Comparison of ENCODE assay signal across 8 cellular contexts in the genomic region with DNA sequence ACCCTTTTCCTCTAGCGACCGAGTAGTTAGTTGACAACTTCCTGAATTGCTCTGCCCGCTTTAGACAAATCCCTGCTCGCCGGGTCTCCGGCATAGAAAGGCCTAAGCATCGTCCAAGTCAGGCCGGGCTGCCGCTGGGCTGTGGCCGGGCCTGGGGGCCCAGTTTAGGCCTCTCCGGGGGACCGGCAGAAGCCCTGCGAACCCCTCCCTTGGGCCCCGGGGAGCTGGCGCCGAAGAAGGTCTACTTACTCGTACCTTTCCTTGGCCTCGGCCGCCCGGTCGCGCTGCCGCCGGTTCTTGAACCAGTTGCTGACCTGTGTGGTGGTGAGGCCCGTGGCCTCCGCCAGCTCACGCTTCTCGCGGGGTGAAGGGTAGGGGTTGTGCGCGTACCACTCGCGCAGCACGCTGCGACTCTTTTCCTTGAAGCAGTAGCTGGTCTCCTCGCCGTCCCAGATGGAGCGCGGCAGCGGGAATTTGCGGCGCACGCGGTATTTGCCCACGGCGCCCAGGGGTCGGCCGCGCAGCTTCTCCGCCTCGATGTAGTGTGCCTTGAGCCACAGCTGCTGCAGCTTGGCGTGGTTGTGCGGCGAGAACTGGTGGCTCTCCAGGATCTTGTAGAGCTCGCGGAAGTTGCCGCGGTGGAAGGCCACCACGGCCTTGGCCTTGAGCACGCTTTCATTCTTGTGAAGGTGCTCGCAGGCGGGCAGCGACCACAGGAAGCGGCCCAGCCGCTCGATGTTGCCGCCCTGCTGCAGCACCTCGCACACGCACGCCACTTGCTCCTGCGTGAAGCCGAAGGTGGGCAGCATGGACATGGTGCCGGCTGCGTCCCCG. TPM values are rescaled to one million over a fixed set of nuclear protein-coding genes. Genes with fewer than 3 reads are reported as not detected.
DNase-seq lines count a peak whose midpoint lies in the region; ATAC-seq, FAIRE-seq and TF ChIP-seq lines count a peak whose summit lies in the region.

No MANE protein-coding gene starts in this region.

- H2BK20ac ChIP-seq in H1 (ENCODE audit: low read length): no peak overlapping the region

- no peak overlapping the region for H2AFZ ChIP-seq in H1 (ENCODE audit: low read length)

- H3K27me3 ChIP-seq in H1 (replicated peaks in 1 of 4; ENCODE audit: control insufficient read depth in 3 of 4, extremely low read depth in 1 of 4, insufficient read depth in 3 of 4, low read length in 3 of 4): peaks cover 84 to 92% (median 89%) of the 10 kb centered on the region in 4 experiments

- H2BK12ac ChIP-seq in H1 (ENCODE audit: low read depth, low read length): peak overlapping the region; percentile 95; the same call in 1 of the 2 replicates

- no peak overlapping the region for H3K14ac ChIP-seq in H1 (ENCODE audit: insufficient read length)

- peaks cover 43% of the 10 kb centered on the region for H3K4me1 Mint-ChIP-seq in nephron

- H3K18ac ChIP-seq in H1 (ENCODE audit: extremely low read depth, low read length): peak overlapping the region; percentile 24; the same call in 1 of the 2 replicates

- H3K36me3 Mint-ChIP-seq in nephron (ENCODE audit: low read depth): peaks cover 11% of the 10 kb centered on the region

- H2BK5ac ChIP-seq in H1 (ENCODE audit: low read depth, low read length): peak overlapping the region; percentile 35; the same call in 1 of the 2 replicates

- 5% methylated on average over 75 of the region's 75 CpGs; no CpG with 5 or more reads in 1 of the 2 experiments for WGBS in H1 (ENCODE audit: extremely low coverage in 1 of 2, insufficient coverage in 1 of 2, insufficient read length in 1 of 2, insufficient replicate concordance in 2 of 2, low coverage in 1 of 2, low lambda C conversion rate in 2 of 2, missing lambda C conversion rate in 1 of 2), 2 experiments

- no peak overlapping the region for H3K4ac ChIP-seq in H1 (replicated peaks; ENCODE audit: insufficient read length, low read depth, low read length)

- no peak for TF ChIP-seq POLR2A in H1 (IDR thresholded peaks at IDR 0.05; ENCODE audit: control extremely low read depth in 1 of 2, low read depth in 2 of 2, low read length in 2 of 2)

- no peak overlapping the region for H3K56ac ChIP-seq in H1 (replicated peaks; ENCODE audit: insufficient read length, low read depth, low read length)

- TF ChIP-seq CTCF in H1 (IDR thresholded peaks at IDR 0.05; ENCODE audit: control extremely low read depth in 1 of 3, insufficient read depth in 1 of 3, low read depth in 1 of 3, low read length in 3 of 3) (no peak), nephron (IDR thresholded peaks at IDR 0.05; ENCODE audit: unreplicated experiment in 3 of 3) (no peak)

- peaks cover 95% of the 10 kb centered on the region for H3K27me3 Mint-ChIP-seq in nephron (ENCODE audit: low read depth)

- H3K9me3 ChIP-seq in H1 (ENCODE audit: insufficient read depth in 2 of 2, low read depth in 1 of 2, low read length in 1 of 2): no peaks in the 10 kb centered on the region

- peak overlapping the region; percentile 75 to 88 (median 83) for H3K4me3 Mint-ChIP-seq in nephron

- no peak for TF ChIP-seq EP300 in H1 (IDR thresholded peaks at IDR 0.05; ENCODE audit: borderline replicate concordance in 1 of 2, low read depth in 2 of 2, low read length in 2 of 2)

- no peak for FAIRE-seq in H1 (lab: Jason Lieb, UNC)

- no peak for TF ChIP-seq RAD21 in H1 (IDR thresholded peaks at IDR 0.05 in 1 of 2, conservative IDR thresholded peaks at IDR 0.05 in 1 of 2; ENCODE audit: low read depth in 2 of 2, low read length in 2 of 2)

- H2BK120ac ChIP-seq in H1 (replicated peaks; ENCODE audit: low read depth, low read length): no peak overlapping the region

- H3K4me3 ChIP-seq in H1 (ENCODE audit: extremely low read depth in 1 of 4, insufficient read depth in 2 of 4, low read depth in 3 of 4, low read length in 4 of 4): peak overlapping the region in 3 of 4 experiments; percentile 8 to 64 (median 15); a peak in 5 of 8 replicates

- H2BK15ac ChIP-seq in H1 (ENCODE audit: low read length): peak overlapping the region; percentile 95; the same call in 1 of the 2 replicates

- no peaks in the 10 kb centered on the region for H3K79me1 ChIP-seq in H1 (ENCODE audit: low read depth, low read length)

- peaks cover 0 to 39% (median 20%) of the 10 kb centered on the region in 4 experiments; a peak in 5 of 7 replicates for H3K4me1 ChIP-seq in H1 (replicated peaks in 1 of 4; ENCODE audit: control insufficient read depth in 3 of 4, insufficient read depth in 4 of 4, low read length in 3 of 4)

- peaks cover 13% of the 10 kb centered on the region; the same call in 1 of the 2 replicates for H3K23me2 ChIP-seq in H1 (ENCODE audit: low read depth, low read length)

- no peaks in the 10 kb centered on the region for H3K79me2 ChIP-seq in H1 (ENCODE audit: control insufficient read depth in 1 of 2, insufficient read depth in 2 of 2, low read length in 2 of 2)

- H2AK5ac ChIP-seq in H1 (ENCODE audit: low read depth, low read length): no peak overlapping the region

- H3K36me3 ChIP-seq in H1 (ENCODE audit: control insufficient read depth in 2 of 4, insufficient read depth in 4 of 4, low read length in 3 of 4): peaks cover 0 to 19% (median 0%) of the 10 kb centered on the region in 4 experiments; a peak in 1 of 8 replicates

- H4K20me1 ChIP-seq in H1 (replicated peaks in 1 of 2; ENCODE audit: control insufficient read depth in 1 of 2, insufficient read depth in 2 of 2, low read length in 2 of 2): peaks cover 6 to 32% of the 10 kb centered on the region in 2 experiments

- DNase-seq in NCI-H510A treated with DMSO at 0.1 percent for 48 hours (lab: John Stamatoyannopoulos, UW): peak; percentile 37
- peak in 1 of 2 experiments; percentile 74 for DNase-seq in H1 (ENCODE audit: low read depth in 1 of 2, low spot score in 2 of 2)
- DNase-seq in NCI-H446 (lab: John Stamatoyannopoulos, UW): no peak
- no peak for DNase-seq in glomerular visceral epithelial cell (ENCODE audit: extremely low spot score)
- no peak for DNase-seq in dedifferentiated amniotic fluid mesenchymal stem cell (ENCODE audit: extremely low spot score)

- peak; percentile 47 for ATAC-seq in GM18907 (IDR thresholded peaks at IDR 0.05; ENCODE audit: unreplicated experiment)
- no peak for ATAC-seq in HG03175 (IDR thresholded peaks at IDR 0.05; ENCODE audit: unreplicated experiment)

- peak overlapping the region in 1 of 3 experiments; percentile 50 for H3K27ac Mint-ChIP-seq in nephron

- POLR2A ChIA-PET in H1 (lab: Charles Lee; ENCODE audit: partially characterized antibody): interaction anchor here (0.8 to 3.0 kb wide), 6 partner anchors 10 to 84 kb away, joined by 3 to 9 read pairs (median 3); no protein-coding TSS in a partner anchor

- CTCF ChIA-PET in H1 (lab: Charles Lee; ENCODE audit: partially characterized antibody): interaction anchor here (0.9 to 3.3 kb wide), 6 partner anchors 8 to 486 kb away, joined by 3 to 17 read pairs (median 4); no protein-coding TSS in a partner anchor

- no peak overlapping the region for H3K9ac ChIP-seq in H1 (replicated peaks in 1 of 4; ENCODE audit: extremely low read depth in 1 of 4, low read depth in 3 of 4, low read length in 3 of 4)

- H3K4me2 ChIP-seq in H1 (ENCODE audit: insufficient read depth in 1 of 2, low read depth in 2 of 2, low read length in 2 of 2): peak overlapping the region; percentile 69 to 85

- peak overlapping the region; percentile 37; the same call in 1 of the 2 replicates for H4K8ac ChIP-seq in H1 (ENCODE audit: extremely low read depth, insufficient read depth, low read length)

- H4K91ac ChIP-seq in H1 (replicated peaks; ENCODE audit: insufficient read length, low read length): no peak overlapping the region

- no peak overlapping the region for H3K27ac ChIP-seq in H1 (ENCODE audit: low read depth, low read length)

- no peak overlapping the region for H4K5ac ChIP-seq in H1 (ENCODE audit: insufficient read length, low read depth, low read length)

- H3K23ac ChIP-seq in H1 (ENCODE audit: insufficient read length): no peak overlapping the region

- peaks cover 3% of the 10 kb centered on the region for H3K9me3 Mint-ChIP-seq in nephron

TF ChIP-seq in H1, 55 proteins besides CTCF, POLR2A, EP300 and RAD21 (continues in another document):
- TF ChIP-seq RBBP5 (IDR thresholded peaks at IDR 0.05; ENCODE audit: borderline replicate concordance, low read depth, low read length) (no peak), CBX5 (IDR thresholded peaks at IDR 0.05; ENCODE audit: low read depth, low read length) (no peak), TAF7 (optimal IDR thresholded peaks at IDR 0.05; ENCODE audit: borderline replicate concordance, low read depth, low read length) (no peak), RFX5 (IDR thresholded peaks at IDR 0.05; ENCODE audit: borderline replicate concordance, low read depth, low read length) (no peak), SAP30 (IDR thresholded peaks at IDR 0.05; ENCODE audit: insufficient read depth, insufficient replicate concordance, low read length) (no peak), POU5F1 (IDR thresholded peaks at IDR 0.05; ENCODE audit: low read depth, low read length) (no peak), CBX8 (IDR thresholded peaks at IDR 0.05; ENCODE audit: borderline replicate concordance, low read depth, low read length) (peak; percentile 71), CREB1 (IDR thresholded peaks at IDR 0.05) (no peak), SP4 (IDR thresholded peaks at IDR 0.05; ENCODE audit: low read length) (no peak), CHD2 (IDR thresholded peaks at IDR 0.05; ENCODE audit: low read length) (no peak), BACH1 (IDR thresholded peaks at IDR 0.05; ENCODE audit: low read length) (no peak), USF2 (IDR thresholded peaks at IDR 0.05; ENCODE audit: low read length) (no peak), GABPA (IDR thresholded peaks at IDR 0.05; ENCODE audit: borderline replicate concordance, insufficient read depth, low read length) (no peak), TEAD4 (IDR thresholded peaks at IDR 0.05; ENCODE audit: low read depth, low read length) (no peak)

RNA-seq across cellular contexts. Expression of gene SIX2, which starts 0.7 kb away (rescaled TPM):
- total RNA-seq in H1 (2021; fragmentation: NEBNext Ultra II Directional; extraction: Animal tissue kit (Norgen Biotek cat#: 25700)): 0.84 and 1.0 TPM in 2 replicates
- 0.47 and 0.77 TPM in 2 replicates for polyA plus RNA-seq in H1 (2011; rRNA removed)
- polyA plus RNA-seq in H1 (2011; cell fraction: cytosol; rRNA removed): 0.87 TPM
- polyA plus RNA-seq in H1 (2011; cell fraction: nucleus; rRNA removed): 0.23 TPM
- 0.19 to 0.31 TPM (median 0.27 TPM) in 4 replicates for polyA plus RNA-seq in H1 (2012, experiment 1 of 2)
- polyA plus RNA-seq in H1 (2012, experiment 2 of 2): 0.50 TPM
- 0.51 TPM for polyA plus RNA-seq in H1 (2013, experiment 1 of 2)
- polyA plus RNA-seq in H1 (2013, experiment 2 of 2): 0.59 TPM
- polyA minus RNA-seq in H1 (2011; rRNA and poly(A)+ RNA removed): 0.15 and 0.32 TPM in 2 replicates
- 0.66 TPM for polyA minus RNA-seq in H1 (2011; cell fraction: cytosol; rRNA and poly(A)+ RNA removed)
- polyA minus RNA-seq in H1 (2011; cell fraction: nucleus; rRNA and poly(A)+ RNA removed): 1.8 TPM
